Comparison of ENCODE assay signal across 8 cellular contexts in the genomic region with DNA sequence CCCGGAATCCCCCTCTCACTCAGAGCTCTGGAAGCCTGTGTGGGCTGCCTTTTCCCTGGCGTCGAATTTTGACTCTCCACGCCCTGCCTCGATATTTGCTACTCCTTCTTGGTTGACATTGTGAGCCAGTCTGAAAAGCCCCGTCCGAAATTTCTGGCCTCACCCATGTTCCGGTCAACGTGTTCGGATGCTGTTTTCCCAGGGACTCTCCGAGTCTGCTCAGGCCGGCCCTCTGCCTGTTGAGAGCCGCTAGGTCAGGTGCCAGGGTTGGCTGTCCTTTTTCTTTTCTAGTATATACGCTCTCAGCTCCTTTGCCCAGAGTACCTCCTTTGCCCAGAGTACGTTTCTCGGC. TPM values are rescaled to one million over a fixed set of nuclear protein-coding genes. Genes with fewer than 3 reads are reported as not detected.
DNase-seq lines count a peak whose midpoint lies in the region; ATAC-seq and TF ChIP-seq lines count a peak whose summit lies in the region.

No MANE protein-coding gene starts in this region.

- TF ChIP-seq CTCF in LNCaP clone FGC (IDR thresholded peaks at IDR 0.05; ENCODE audit: control insufficient read depth, extremely low read depth, insufficient read depth), result peak; percentile 39; the same call in 1 of the 2 replicates

- H3K36me3 Mint-ChIP-seq in CD4-positive, alpha-beta memory T cell, result peaks cover 0 to 11% of the 10 kb centered on the region in 2 donors
- peaks cover 2 to 4% of the 10 kb centered on the region in 2 donors for H3K36me3 Mint-ChIP-seq in activated T-cell treated with anti-CD3 and anti-CD28 coated beads, Interleukin-2, amount 50 U/mL, for 72 hours (ENCODE audit: insufficient read depth in 2 of 2)

- peak overlapping the region in 6 of 7 donors; percentile 22 to 81 (median 56) for H3K27ac Mint-ChIP-seq in CD4-positive, alpha-beta memory T cell
- peak overlapping the region; percentile 77 for H3K27ac Mint-ChIP-seq in activated T-cell treated with anti-CD3 and anti-CD28 coated beads, Interleukin-2, amount 50 U/mL, for 72 hours

- peak overlapping the region in 1 of 2 donors; percentile 65 for H3K4me3 ChIP-seq in CD4-positive, alpha-beta memory T cell (ENCODE audit: low read length in 2 of 2)
- H3K4me3 ChIP-seq in LNCaP clone FGC (ENCODE audit: low read depth, low read length) (peak overlapping the region; percentile 61), neuronal stem cell (ENCODE audit: low read length in 2 of 2) (peak overlapping the region; percentile 93 to 96)

- no peak overlapping the region for H3K23ac ChIP-seq in neuronal stem cell (ENCODE audit: low read depth, low read length, poor library complexity)

- no peak overlapping the region for H3K14ac ChIP-seq in neuronal stem cell (ENCODE audit: low read length)

- no peak overlapping the region for H2BK15ac ChIP-seq in neuronal stem cell (ENCODE audit: low read length)

- H3K79me1 ChIP-seq in neuronal stem cell (ENCODE audit: low read depth, low read length), result peaks cover 2% of the 10 kb centered on the region

- no peak for ATAC-seq in activated T-cell treated with anti-CD3 and anti-CD28 coated beads, Interleukin-2, amount 50 U/mL, for 72 hours (replicated peaks in 1 of 2)
- ATAC-seq in HG03565 (IDR thresholded peaks at IDR 0.05; ENCODE audit: unreplicated experiment) (no peak), GM19452 (IDR thresholded peaks at IDR 0.05; ENCODE audit: unreplicated experiment) (no peak)

- peak overlapping the region; percentile 86 to 95 (median 88) for H3K4me3 Mint-ChIP-seq in CD4-positive, alpha-beta memory T cell
- peak overlapping the region; percentile 93 to 97 for H3K4me3 Mint-ChIP-seq in activated T-cell treated with anti-CD3 and anti-CD28 coated beads, Interleukin-2, amount 50 U/mL, for 72 hours

- H3K4me1 ChIP-seq in CD4-positive, alpha-beta memory T cell (ENCODE audit: insufficient read depth, low read length), result peaks cover 13% of the 10 kb centered on the region
- peaks cover 0 to 7% of the 10 kb centered on the region in 2 donors for H3K4me1 ChIP-seq in neuronal stem cell (ENCODE audit: control insufficient read depth in 2 of 2, insufficient read depth in 1 of 2, low read depth in 1 of 2, low read length in 2 of 2)

- POLR2A ChIA-PET in CD4-positive, alpha-beta memory T cell (lab: Charles Lee; ENCODE audit: partially characterized antibody), result interaction anchor here (1.0 kb wide), 1 partner anchor 82 kb away, joined by 4 read pairs; no protein-coding TSS in a partner anchor

- H3K9ac ChIP-seq in neuronal stem cell (ENCODE audit: low read depth, low read length, poor library complexity), result no peak overlapping the region

- no peaks in the 10 kb centered on the region for H3K27me3 ChIP-seq in CD4-positive, alpha-beta memory T cell (ENCODE audit: insufficient read depth, low read length)
- peaks cover 0 to 13% (median 8%) of the 10 kb centered on the region in 3 experiments for H3K27me3 ChIP-seq in neuronal stem cell (ENCODE audit: control insufficient read depth in 3 of 3, insufficient read depth in 3 of 3, low read depth in 1 of 3, low read length in 3 of 3)

- no peaks in the 10 kb centered on the region for H3K9me3 ChIP-seq in CD4-positive, alpha-beta memory T cell (ENCODE audit: control insufficient read depth in 1 of 2, low read length in 2 of 2)
- H3K9me3 ChIP-seq in neuronal stem cell (replicated peaks in 1 of 2; ENCODE audit: control insufficient read depth in 2 of 2, insufficient read depth in 1 of 2, low read depth in 1 of 2, low read length in 2 of 2), result no peaks in the 10 kb centered on the region

- H2BK120ac ChIP-seq in neuronal stem cell (ENCODE audit: low read depth, low read length), result no peak overlapping the region

- no CpG with 5 or more reads among the region's 16 CpGs for WGBS in neuronal stem cell (ENCODE audit: extremely low coverage in 2 of 2, insufficient read length in 2 of 2, insufficient replicate concordance in 1 of 2), 2 donors

- H3K4me1 Mint-ChIP-seq in CD4-positive, alpha-beta memory T cell, result peaks cover 17 to 24% (median 20%) of the 10 kb centered on the region in 4 donors
- H3K4me1 Mint-ChIP-seq in activated T-cell treated with anti-CD3 and anti-CD28 coated beads, Interleukin-2, amount 50 U/mL, for 72 hours (ENCODE audit: low read depth), result peaks cover 42% of the 10 kb centered on the region

- peaks cover 0 to 4% (median 0%) of the 10 kb centered on the region in 8 donors for H3K9me3 Mint-ChIP-seq in CD4-positive, alpha-beta memory T cell
- H3K9me3 Mint-ChIP-seq in activated T-cell treated with anti-CD3 and anti-CD28 coated beads, Interleukin-2, amount 50 U/mL, for 72 hours, result no peaks in the 10 kb centered on the region

- H3K18ac ChIP-seq in neuronal stem cell (ENCODE audit: low read length), result peak overlapping the region; percentile 73

- no peak overlapping the region for H4K91ac ChIP-seq in neuronal stem cell (ENCODE audit: low read depth, low read length, poor library complexity)

- H2BK12ac ChIP-seq in neuronal stem cell (ENCODE audit: low read length), result no peak overlapping the region

- no peak overlapping the region for H2BK5ac ChIP-seq in neuronal stem cell (ENCODE audit: low read length)

- no peak for DNase-seq in CD4-positive, alpha-beta memory T cell
- DNase-seq in LNCaP clone FGC (ENCODE audit: low read depth) (no peak), glomerular visceral epithelial cell (ENCODE audit: extremely low spot score) (peak; percentile 61), neuronal stem cell (ENCODE audit: low spot score) (peak; percentile 29)
- DNase-seq in activated T-cell treated with anti-CD3 and anti-CD28 coated beads, Interleukin-2, amount 50 U/mL, for 72 hours, result no peak

- H2AK5ac ChIP-seq in neuronal stem cell (ENCODE audit: low read depth, low read length), result no peak overlapping the region

- no peak overlapping the region for H3K4ac ChIP-seq in neuronal stem cell (ENCODE audit: low read length)

- intact Hi-C loops in CD4-positive, alpha-beta memory T cell (cut with micrococcal nuclease), result loop anchor here (2.0 to 10.0 kb wide), 3 partner anchors 81 to 777 kb away; partner anchors contain the start of genes AKAP11, MTRF1 and VWA8

- no peak overlapping the region for H3K27ac ChIP-seq in CD4-positive, alpha-beta memory T cell (ENCODE audit: low read depth, low read length)
- no peak overlapping the region for H3K27ac ChIP-seq in neuronal stem cell (replicated peaks; ENCODE audit: low read length)

- no peak overlapping the region for H4K8ac ChIP-seq in neuronal stem cell (ENCODE audit: low read depth, low read length)

- no peaks in the 10 kb centered on the region for H3K36me3 ChIP-seq in CD4-positive, alpha-beta memory T cell (ENCODE audit: insufficient read depth, low read length)
- no peaks in the 10 kb centered on the region for H3K36me3 ChIP-seq in neuronal stem cell (replicated peaks in 1 of 2; ENCODE audit: control insufficient read depth in 2 of 2, insufficient read depth in 2 of 2, low read length in 2 of 2)

- H3K27me3 Mint-ChIP-seq in CD4-positive, alpha-beta memory T cell, result no peaks in the 10 kb centered on the region
- peaks cover 21% of the 10 kb centered on the region for H3K27me3 Mint-ChIP-seq in activated T-cell treated with anti-CD3 and anti-CD28 coated beads, Interleukin-2, amount 50 U/mL, for 72 hours (ENCODE audit: low read depth)

- CTCF ChIA-PET in CD4-positive, alpha-beta memory T cell (lab: Charles Lee; ENCODE audit: partially characterized antibody), result interaction anchor here (1.4 kb wide), 1 partner anchor 80 kb away, joined by 3 read pairs; the partner anchor contains the start of gene VWA8

- peak overlapping the region; percentile 96 for H3K4me2 ChIP-seq in neuronal stem cell (ENCODE audit: insufficient read depth, low read length, poor library complexity, severe bottlenecking)

- H2AFZ ChIP-seq in neuronal stem cell (ENCODE audit: low read length), result peak overlapping the region; percentile 92

- TF ChIP-seq POLR2A in GM19099 (IDR thresholded peaks at IDR 0.05; ENCODE audit: extremely low read depth, insufficient read length, low read depth), result peak; percentile 12

RNA-seq across cellular contexts. Expression of gene DGKH, which starts 6.8 kb away (rescaled TPM):
- total RNA-seq in CD4-positive, alpha-beta memory T cell, result 10 to 100 TPM; 10.9 to 11.6 TPM
- polyA plus RNA-seq in CD4-positive, alpha-beta memory T cell, result 1 to 10 TPM; 2.1 to 2.4 TPM
- 10 to 100 TPM; 15.3 to 19.2 TPM for total RNA-seq in activated T-cell treated with anti-CD3 and anti-CD28 coated beads, Interleukin-2, amount 50 U/mL, for 72 hours
- polyA plus RNA-seq in neuronal stem cell (2013, experiment 1 of 2), result 2.9 TPM
- polyA plus RNA-seq in neuronal stem cell (2013, experiment 2 of 2), result 3.1 TPM

Comparison
In these comparisons a context has a peak if more than half of its experiments do, and no peak if none do; other contexts are left out.
1. DNase-seq: peak in glomerular visceral epithelial cell (single experiment) and neuronal stem cell (single experiment); none in CD4-positive, alpha-beta memory T cell (0 of 5), LNCaP clone FGC (single experiment) and activated T-cell treated with anti-CD3 and anti-CD28 coated beads, Interleukin-2, amount 50 U/mL, for 72 hours (0 of 2).